ENCODE assay signal across 8 cellular contexts in genomic region chr2:27081984-27082772, GRCh38. TPM values are rescaled to one million over a fixed set of nuclear protein-coding genes. Genes with fewer than 3 reads are reported as not detected.
DNase-seq lines count a peak whose midpoint lies in the region; ATAC-seq and TF ChIP-seq lines count a peak whose summit lies in the region.

No MANE protein-coding gene starts in this region.

- no peaks in the 10 kb centered on the region for H3K9me3 Mint-ChIP-seq in activated CD4-positive, alpha-beta T cell treated with anti-CD3 and anti-CD28 coated beads, Interleukin-2, amount 10 ng/mL, durations not matched to agents 7 days and 5 days

- H3K4me3 ChIP-seq in RWPE2 (ENCODE audit: severe bottlenecking) (no peak overlapping the region), right cardiac atrium (ENCODE audit: low read length) (no peak overlapping the region), stomach (peak overlapping the region in 2 of 4 donors; percentile 4 to 54)

- H3K4me1 ChIP-seq in RWPE2 (ENCODE audit: insufficient read depth, poor library complexity, severe bottlenecking): peaks cover 4% of the 10 kb centered on the region
- peaks cover 4% of the 10 kb centered on the region for H3K4me1 ChIP-seq in right cardiac atrium (ENCODE audit: control insufficient read depth, insufficient read depth, low read length)
- H3K4me1 ChIP-seq in stomach: peaks cover 38 to 83% (median 68%) of the 10 kb centered on the region in 4 donors

- 83% methylated on average over 38 of the region's 38 CpGs for WGBS in right cardiac atrium
- 83 to 92% (median 90%) methylated on average over 20 to 38 of the region's 38 CpGs for WGBS in stomach, 5 donors

- H3K27me3 ChIP-seq in RWPE2 (ENCODE audit: insufficient read depth, poor library complexity, severe bottlenecking) (no peaks in the 10 kb centered on the region), right cardiac atrium (ENCODE audit: control insufficient read depth, insufficient read depth) (no peaks in the 10 kb centered on the region), stomach (peaks cover 0 to 5% (median 0%) of the 10 kb centered on the region in 3 donors)

- H3K9me3 ChIP-seq in RWPE2 (ENCODE audit: severe bottlenecking) (no peaks in the 10 kb centered on the region), right cardiac atrium (ENCODE audit: control insufficient read depth, low read length) (no peaks in the 10 kb centered on the region), stomach (no peaks in the 10 kb centered on the region)

- no peak for TF ChIP-seq CTCF in RWPE2 (IDR thresholded peaks at IDR 0.05; ENCODE audit: poor library complexity, severe bottlenecking)
- no peak for TF ChIP-seq CTCF in stomach (IDR thresholded peaks at IDR 0.05)

- TF ChIP-seq EP300 in stomach (IDR thresholded peaks at IDR 0.05): no peak

- CTCF ChIA-PET in activated CD4-positive, alpha-beta T cell treated with anti-CD3 and anti-CD28 coated beads, Interleukin-2, amount 10 ng/mL, durations not matched to agents 7 days and 5 days (lab: Charles Lee): interaction anchor here (0.6 to 4.6 kb wide), 9 partner anchors 12 to 313 kb away, joined by 3 to 44 read pairs (median 6); partner anchors contain the start of genes AGBL5 and OST4
- CTCF ChIA-PET in HEK293T (lab: Yijun Ruan, JAX): interaction anchor here (0.5 to 2.0 kb wide), 3 partner anchors 9 to 66 kb away, joined by 3 to 5 read pairs (median 3); no protein-coding TSS in a partner anchor

- no peak overlapping the region for H3K4me3 Mint-ChIP-seq in activated CD4-positive, alpha-beta T cell treated with anti-CD3 and anti-CD28 coated beads, Interleukin-2, amount 10 ng/mL, durations not matched to agents 7 days and 5 days

- H3K27ac ChIP-seq in RWPE2 (ENCODE audit: poor library complexity, severe bottlenecking) (peak overlapping the region; percentile 41), right cardiac atrium (ENCODE audit: low read length) (no peak overlapping the region), stomach (peak overlapping the region in 4 of 5 donors; percentile 73 to 94 (median 92))

- H3K4me1 Mint-ChIP-seq in activated CD4-positive, alpha-beta T cell treated with anti-CD3 and anti-CD28 coated beads, Interleukin-2, amount 10 ng/mL, durations not matched to agents 7 days and 5 days: peaks cover 46% of the 10 kb centered on the region

- ATAC-seq in RWPE2 (ENCODE audit: low read depth): no peak
- ATAC-seq in right cardiac atrium: no peak
- no peak for ATAC-seq in HG03196 (IDR thresholded peaks at IDR 0.05; ENCODE audit: unreplicated experiment)
- no peak for ATAC-seq in HG02870 (IDR thresholded peaks at IDR 0.05; ENCODE audit: unreplicated experiment)

- POLR2A ChIA-PET in activated CD4-positive, alpha-beta T cell treated with anti-CD3 and anti-CD28 coated beads, Interleukin-2, amount 10 ng/mL, durations not matched to agents 7 days and 5 days (lab: Charles Lee): no interaction called here
- POLR2A ChIA-PET in HEK293T (lab: Yijun Ruan, JAX): interaction anchor here (0.9 to 7.4 kb wide), 5 partner anchors 8 to 122 kb away, joined by 3 to 76 read pairs (median 4); partner anchors contain the start of genes AGBL5 and OST4

- H3K36me3 ChIP-seq in RWPE2 (ENCODE audit: low read depth) (no peaks in the 10 kb centered on the region), stomach (peaks cover 0 to 17% (median 6%) of the 10 kb centered on the region in 4 donors)

- intact Hi-C loops in right cardiac atrium (cut with DNase I): loop anchor here in 3 of 4 donors (10.0 kb wide), 2 partner anchors 47 to 117 kb away; partner anchors contain the start of gene TMEM214 (in 2 of the 3)
- intact Hi-C loops in stomach (cut with DNase I; ENCODE audit: low total_unique reads): loop anchor here (10.0 kb wide), 1 partner anchor 47 kb away; the partner anchor contains the start of gene TMEM214

- H3K27me3 Mint-ChIP-seq in activated CD4-positive, alpha-beta T cell treated with anti-CD3 and anti-CD28 coated beads, Interleukin-2, amount 10 ng/mL, durations not matched to agents 7 days and 5 days: peaks cover 2% of the 10 kb centered on the region

- no peak for TF ChIP-seq POLR2A in stomach (IDR thresholded peaks at IDR 0.05)

- DNase-seq in activated CD4-positive, alpha-beta T cell treated with anti-CD3 and anti-CD28 coated beads, Interleukin-2, amount 10 ng/mL, durations not matched to agents 7 days and 5 days: no peak
- DNase-seq in activated CD4-positive, alpha-beta T cell treated with anti-CD3 and anti-CD28 coated beads, Interleukin-2, amount 50 U/mL, for 1 hour: no peak
- DNase-seq in RWPE2 (ENCODE audit: low spot score) (no peak), right cardiac atrium (peak in 2 of 3 donors; percentile 55 to 70), stomach (no peak), HEK293T (ENCODE audit: extremely low spot score) (no peak)

- peak overlapping the region; percentile 98 for H3K27ac Mint-ChIP-seq in activated CD4-positive, alpha-beta T cell treated with anti-CD3 and anti-CD28 coated beads, Interleukin-2, amount 10 ng/mL, durations not matched to agents 7 days and 5 days

- no peaks in the 10 kb centered on the region for H3K36me3 Mint-ChIP-seq in activated CD4-positive, alpha-beta T cell treated with anti-CD3 and anti-CD28 coated beads, Interleukin-2, amount 10 ng/mL, durations not matched to agents 7 days and 5 days (ENCODE audit: low read depth)

TF ChIP-seq in HEK293T, 16 proteins besides CTCF, POLR2A, EP300 and RAD21:
- TF ChIP-seq L3MBTL2 (conservative IDR thresholded peaks at IDR 0.05): no peak
- no peak for TF ChIP-seq PKNOX1 (IDR thresholded peaks at IDR 0.05)
- no peak for TF ChIP-seq ELF4 (IDR thresholded peaks at IDR 0.05)
- TF ChIP-seq TARDBP (IDR thresholded peaks at IDR 0.05): no peak
- no peak for TF ChIP-seq FOXK2 (IDR thresholded peaks at IDR 0.05)
- TF ChIP-seq FOXA1 (IDR thresholded peaks at IDR 0.05): no peak
- TF ChIP-seq FOXM1 (IDR thresholded peaks at IDR 0.05; ENCODE audit: borderline replicate concordance): no peak
- no peak for TF ChIP-seq CTBP1 (IDR thresholded peaks at IDR 0.05; ENCODE audit: borderline replicate concordance)
- TF ChIP-seq SUZ12 (IDR thresholded peaks at IDR 0.05): no peak
- TF ChIP-seq NFRKB (IDR thresholded peaks at IDR 0.05): no peak
- TF ChIP-seq ARNT (IDR thresholded peaks at IDR 0.05): no peak
TF ChIP-seq in HEK293T: peak in this region for 0.

RNA-seq across cellular contexts. Expression of gene EMILIN1, which starts 3.8 kb away (rescaled TPM):
- total RNA-seq in activated CD4-positive, alpha-beta T cell treated with anti-CD3 and anti-CD28 coated beads, Interleukin-2, amount 10 ng/mL, durations not matched to agents 7 days and 5 days: under 1 TPM; 0.56 to 0.64 TPM
- total RNA-seq in right cardiac atrium: 10 to 100 TPM; 24.3 to 44.2 (median 38.9) TPM
- 30.0 TPM for polyA plus RNA-seq in right cardiac atrium
- 100 to 1,000 TPM in 2 of 5 donors, 10 to 100 TPM in 3; 17.5 to 208 (median 89.2) TPM for total RNA-seq in stomach
- 10 to 100 TPM; 19.6 to 53.1 (median 31.1) TPM for polyA plus RNA-seq in stomach

RNA-seq across cellular contexts. Expression of gene KHK, which starts 4.4 kb away (rescaled TPM):
- 10 to 100 TPM in 1 of 2 experiments, 1 to 10 TPM in 1; 9.7 to 10.6 TPM for total RNA-seq in activated CD4-positive, alpha-beta T cell treated with anti-CD3 and anti-CD28 coated beads, Interleukin-2, amount 10 ng/mL, durations not matched to agents 7 days and 5 days
- total RNA-seq in right cardiac atrium (1 to 10 TPM; 1.9 to 5.5 (median 3.2) TPM), stomach (10 to 100 TPM in 1 of 5 donors, 1 to 10 TPM in 3, not detected in 1; 1.3 to 18.2 (median 3.0) TPM)
- polyA plus RNA-seq in right cardiac atrium (1.7 TPM), stomach (1 to 10 TPM; 3.5 to 5.9 (median 4.2) TPM)

RNA-seq across cellular contexts. Expression of gene OST4, which starts 10.7 kb away (rescaled TPM):
- 100 to 1,000 TPM; 309 to 386 TPM for total RNA-seq in activated CD4-positive, alpha-beta T cell treated with anti-CD3 and anti-CD28 coated beads, Interleukin-2, amount 10 ng/mL, durations not matched to agents 7 days and 5 days
- total RNA-seq in right cardiac atrium (100 to 1,000 TPM; 372 to 487 (median 454) TPM), stomach (100 to 1,000 TPM in 4 of 5 donors, 10 to 100 TPM in 1; 16.8 to 281 (median 134) TPM)
- polyA plus RNA-seq in right cardiac atrium (872 TPM), stomach (100 to 1,000 TPM; 421 to 610 (median 506) TPM)

RNA-seq across cellular contexts. Expression of gene AGBL5, which starts 30.7 kb away (rescaled TPM):
- 10 to 100 TPM; 17.9 to 19.1 TPM for total RNA-seq in activated CD4-positive, alpha-beta T cell treated with anti-CD3 and anti-CD28 coated beads, Interleukin-2, amount 10 ng/mL, durations not matched to agents 7 days and 5 days
- 10 to 100 TPM; 10.8 to 12.4 (median 11.4) TPM for total RNA-seq in right cardiac atrium
- polyA plus RNA-seq in right cardiac atrium: 5.9 TPM
- total RNA-seq in stomach: 10 to 100 TPM in 3 of 5 donors, 1 to 10 TPM in 2; 7.8 to 29.0 (median 11.6) TPM
- polyA plus RNA-seq in stomach: 10 to 100 TPM; 11.5 to 16.6 (median 13.6) TPM

RNA-seq across cellular contexts. Expression of gene CGREF1, which starts 36.8 kb away (rescaled TPM):
- 1 to 10 TPM in 1 of 2 experiments, under 1 TPM in 1; 0.92 to 1.3 TPM for total RNA-seq in activated CD4-positive, alpha-beta T cell treated with anti-CD3 and anti-CD28 coated beads, Interleukin-2, amount 10 ng/mL, durations not matched to agents 7 days and 5 days
- total RNA-seq in right cardiac atrium: 1 to 10 TPM; 4.0 to 9.6 (median 5.6) TPM
- 4.7 TPM for polyA plus RNA-seq in right cardiac atrium
- 1 to 10 TPM in 3 of 5 donors, not detected in 2; 1.4 to 4.1 (median 2.6) TPM for total RNA-seq in stomach
- polyA plus RNA-seq in stomach: 1 to 10 TPM; 2.3 to 3.2 (median 2.4) TPM

Comparison
In these comparisons a context has a peak if more than half of its experiments do, and no peak if none do; other contexts are left out.
1. DNase-seq: peak in right cardiac atrium (2 of 3); none in activated CD4-positive, alpha-beta T cell treated with anti-CD3 and anti-CD28 coated beads, Interleukin-2, amount 10 ng/mL, durations not matched to agents 7 days and 5 days (single experiment), activated CD4-positive, alpha-beta T cell treated with anti-CD3 and anti-CD28 coated beads, Interleukin-2, amount 50 U/mL, for 1 hour (single experiment), RWPE2 (single experiment), stomach (single experiment) and HEK293T (single experiment).
2. RNA of gene EMILIN1, which starts 3.8 kb away (total RNA-seq): 17.5 to 208 TPM in stomach and 24.3 to 44.2 TPM in right cardiac atrium; 0.56 to 0.64 TPM in activated CD4-positive, alpha-beta T cell treated with anti-CD3 and anti-CD28 coated beads, Interleukin-2, amount 10 ng/mL, durations not matched to agents 7 days and 5 days; every median in the first group is over 10 times any median in the second.